ENCODE assay signal across 17 cellular contexts in genomic region chr20:9179867-9180266, GRCh38.
"Had no signal": no experiment of that assay in that cellular context is flagged by ENCODE, and none has a peak within 500 bp of the region (broad histone marks: within the 10 kb centered on the region; RNA-seq: fewer than 3 reads in every experiment).

No MANE protein-coding gene starts in this region.

- DNase-seq: activated CD4-positive, alpha-beta T cell treated with anti-CD3 and anti-CD28 coated beads, Interleukin-2, amount 50 U/mL, for 4 hours; activated gamma-delta T cell treated with Interleukin-2 at 50 U/mL for 16 hours; amniotic stem cell; foreskin melanocyte; glutamatergic neuron; hypothalamus; naive B cell; stimulated activated naive CD8-positive, alpha-beta T cell treated with anti-CD3 and anti-CD28 coated beads, Interleukin-15, amount 100 ng/mL, for 72 hours; T-helper 2 cell; trophoblast cell had no signal

- H3K9me3 Mint-ChIP-seq: naive B cell, neural crest cell had no signal

- H3K9me3 ChIP-seq: prostate gland, right atrium auricular region, suprapubic skin had no signal

- H3K36me3 ChIP-seq: prostate gland, right atrium auricular region, suprapubic skin had no signal

- ATAC-seq: activated naive CD4-positive, alpha-beta T cell treated with anti-CD3 and anti-CD28 coated beads, Interleukin-2, amount 50 U/mL, for 72 hours; left lobe of liver; stimulated activated naive CD8-positive, alpha-beta T cell treated with anti-CD3 and anti-CD28 coated beads, Interleukin-15, amount 100 ng/mL, for 72 hours had no signal

- H3K36me3 Mint-ChIP-seq: activated naive CD4-positive, alpha-beta T cell treated with anti-CD3 and anti-CD28 coated beads, Interleukin-2, amount 50 U/mL, for 72 hours; naive B cell had no signal

- H3K27ac ChIP-seq: prostate gland, suprapubic skin, VCaP had no signal

- H3K4me3 Mint-ChIP-seq: neural crest cell; stimulated activated naive CD8-positive, alpha-beta T cell treated with anti-CD3 and anti-CD28 coated beads, Interleukin-15, amount 100 ng/mL, for 72 hours had no signal

- H3K27ac Mint-ChIP-seq: activated naive CD4-positive, alpha-beta T cell treated with anti-CD3 and anti-CD28 coated beads, Interleukin-2, amount 50 U/mL, for 72 hours; naive B cell; stimulated activated naive CD8-positive, alpha-beta T cell treated with anti-CD3 and anti-CD28 coated beads, Interleukin-15, amount 100 ng/mL, for 72 hours had no signal

- H3K4me3 ChIP-seq: prostate gland, right atrium auricular region, suprapubic skin had no signal

- H3K4me1 ChIP-seq: prostate gland, suprapubic skin had no signal

- H3K27me3 Mint-ChIP-seq: naive B cell; stimulated activated naive CD8-positive, alpha-beta T cell treated with anti-CD3 and anti-CD28 coated beads, Interleukin-15, amount 100 ng/mL, for 72 hours had no signal

- H3K27me3 ChIP-seq: right atrium auricular region, suprapubic skin had no signal

- H3K4me1 Mint-ChIP-seq: naive B cell; stimulated activated naive CD8-positive, alpha-beta T cell treated with anti-CD3 and anti-CD28 coated beads, Interleukin-15, amount 100 ng/mL, for 72 hours had no signal
